ENCODE assay signal across 1 cellular context in the genomic region with DNA sequence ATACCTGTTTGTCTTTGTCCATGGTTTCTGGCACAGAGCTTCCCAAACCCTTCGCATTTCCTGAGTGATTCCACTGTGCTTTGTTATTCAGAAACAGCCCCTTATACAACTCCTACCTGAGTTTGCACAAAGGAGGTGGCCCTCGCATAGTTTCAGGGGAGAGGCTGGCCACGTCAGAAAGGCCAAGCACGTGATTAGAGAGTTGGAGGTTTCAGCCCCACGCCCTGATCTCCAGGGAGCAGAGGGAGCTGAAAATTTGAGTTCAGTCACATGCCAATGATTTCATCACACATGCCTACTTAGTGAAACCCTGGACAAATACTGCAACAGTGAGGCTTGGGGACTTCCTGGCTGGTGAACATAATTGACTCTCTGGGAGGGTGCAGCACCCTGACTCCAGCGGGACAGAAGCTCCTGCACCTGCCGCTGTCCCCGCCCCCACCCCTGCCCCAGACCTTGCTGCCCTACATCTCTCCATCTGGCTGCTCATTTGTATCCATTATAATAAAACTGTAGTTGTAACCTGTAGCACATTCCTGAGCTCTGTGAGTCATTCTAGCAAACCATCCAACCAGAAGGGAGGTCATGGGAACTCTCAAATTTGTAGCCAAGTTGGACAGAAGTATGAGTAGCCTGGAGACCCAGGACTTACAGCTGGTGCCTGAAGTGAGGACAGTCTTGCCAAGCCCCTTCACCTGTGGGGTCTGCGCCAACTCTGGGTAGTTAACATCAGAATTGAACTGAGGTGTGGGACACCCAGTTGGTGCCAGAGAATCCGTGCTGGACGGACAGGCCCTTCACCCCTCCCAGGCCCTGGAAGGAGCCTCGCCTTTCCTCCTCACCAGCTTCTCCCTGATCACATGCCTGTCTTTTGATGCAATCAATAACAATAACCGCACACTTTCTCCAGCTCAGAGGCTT.
TF ChIP-seq lines count a peak whose summit lies in the region.

No MANE protein-coding gene starts in this region.

TF ChIP-seq in HepG2, 621 proteins besides CTCF, POLR2A, EP300 and RAD21 (continued from another document and continues in another):
- TF ChIP-seq, protein P1, sequence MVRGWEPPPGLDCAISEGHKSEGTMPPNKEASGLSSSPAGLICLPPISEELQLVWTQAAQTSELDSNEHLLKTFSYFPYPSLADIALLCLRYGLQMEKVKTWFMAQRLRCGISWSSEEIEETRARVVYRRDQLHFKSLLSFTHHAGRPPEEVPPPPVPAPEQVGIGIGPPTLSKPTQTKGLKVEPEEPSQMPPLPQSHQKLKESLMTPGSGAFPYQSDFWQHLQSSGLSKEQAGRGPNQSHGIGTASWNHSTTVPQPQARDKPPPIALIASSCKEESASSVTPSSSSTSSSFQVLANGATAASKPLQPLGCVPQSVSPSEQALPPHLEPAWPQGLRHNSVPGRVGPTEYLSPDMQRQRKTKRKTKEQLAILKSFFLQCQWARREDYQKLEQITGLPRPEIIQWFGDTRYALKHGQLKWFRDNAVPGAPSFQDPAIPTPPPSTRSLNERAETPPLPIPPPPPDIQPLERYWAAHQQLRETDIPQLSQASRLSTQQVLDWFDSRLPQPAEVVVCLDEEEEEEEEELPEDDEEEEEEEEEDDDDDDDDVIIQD (CRISPR knock-in tag; IDR thresholded peaks at IDR 0.05; ENCODE audit: low read depth) = no peak
- TF ChIP-seq FOXM1 (CRISPR knock-in tag; IDR thresholded peaks at IDR 0.05) = no peak
- TF ChIP-seq HNRNPUL1 (IDR thresholded peaks at IDR 0.05; ENCODE audit: low read depth, low read length) = no peak
- no peak for TF ChIP-seq HOXA3 (CRISPR knock-in tag; IDR thresholded peaks at IDR 0.05)
- TF ChIP-seq SMAD1 (CRISPR knock-in tag; IDR thresholded peaks at IDR 0.05; ENCODE audit: borderline replicate concordance, low read depth) = no peak
- no peak for TF ChIP-seq GATA4 (IDR thresholded peaks at IDR 0.05; ENCODE audit: borderline replicate concordance, low read depth)
- no peak for TF ChIP-seq HNF4G (IDR thresholded peaks at IDR 0.05; ENCODE audit: borderline replicate concordance, low read depth, low read length)
- no peak for TF ChIP-seq HNF4G (CRISPR knock-in tag; IDR thresholded peaks at IDR 0.05; ENCODE audit: borderline replicate concordance, low read depth)
- no peak for TF ChIP-seq ZNF616 (CRISPR knock-in tag; IDR thresholded peaks at IDR 0.05; ENCODE audit: low read depth)
- no peak for TF ChIP-seq ZFP41 (CRISPR knock-in tag; IDR thresholded peaks at IDR 0.05; ENCODE audit: borderline replicate concordance)
- no peak for TF ChIP-seq SOX6 (IDR thresholded peaks at IDR 0.05)
- peak; percentile 52; the same call in 1 of the 2 replicates for TF ChIP-seq SOX6 (CRISPR knock-in tag; IDR thresholded peaks at IDR 0.05)
- no peak for TF ChIP-seq ISL2 (CRISPR knock-in tag; IDR thresholded peaks at IDR 0.05)
- TF ChIP-seq SNRNP70 (IDR thresholded peaks at IDR 0.05; ENCODE audit: low read depth, low read length) = no peak
- TF ChIP-seq, protein P2, sequence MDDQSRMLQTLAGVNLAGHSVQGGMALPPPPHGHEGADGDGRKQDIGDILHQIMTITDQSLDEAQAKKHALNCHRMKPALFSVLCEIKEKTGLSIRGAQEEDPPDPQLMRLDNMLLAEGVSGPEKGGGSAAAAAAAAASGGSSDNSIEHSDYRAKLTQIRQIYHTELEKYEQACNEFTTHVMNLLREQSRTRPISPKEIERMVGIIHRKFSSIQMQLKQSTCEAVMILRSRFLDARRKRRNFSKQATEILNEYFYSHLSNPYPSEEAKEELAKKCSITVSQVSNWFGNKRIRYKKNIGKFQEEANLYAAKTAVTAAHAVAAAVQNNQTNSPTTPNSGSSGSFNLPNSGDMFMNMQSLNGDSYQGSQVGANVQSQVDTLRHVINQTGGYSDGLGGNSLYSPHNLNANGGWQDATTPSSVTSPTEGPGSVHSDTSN (CRISPR knock-in tag; IDR thresholded peaks at IDR 0.05; ENCODE audit: borderline replicate concordance) = no peak
- TF ChIP-seq, protein P3, sequence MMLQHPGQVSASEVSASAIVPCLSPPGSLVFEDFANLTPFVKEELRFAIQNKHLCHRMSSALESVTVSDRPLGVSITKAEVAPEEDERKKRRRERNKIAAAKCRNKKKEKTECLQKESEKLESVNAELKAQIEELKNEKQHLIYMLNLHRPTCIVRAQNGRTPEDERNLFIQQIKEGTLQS (CRISPR knock-in tag; IDR thresholded peaks at IDR 0.05) = peak; percentile 41; the same call in 1 of the 2 replicates
- TF ChIP-seq ZNF12 (CRISPR knock-in tag; IDR thresholded peaks at IDR 0.05) = no peak
- TF ChIP-seq NBN (conservative IDR thresholded peaks at IDR 0.05) = no peak
- no peak for TF ChIP-seq MAFK (conservative IDR thresholded peaks at IDR 0.05 in 1 of 2, IDR thresholded peaks at IDR 0.05 in 1 of 2; ENCODE audit: low read length in 2 of 2)
- no peak for TF ChIP-seq ZNF101 (CRISPR knock-in tag; IDR thresholded peaks at IDR 0.05; ENCODE audit: borderline replicate concordance, low read depth)
- TF ChIP-seq ZNF282 (IDR thresholded peaks at IDR 0.05; ENCODE audit: partially characterized antibody) = no peak
- peak; percentile 36; the same call in 1 of the 2 replicates for TF ChIP-seq NCOA2 (CRISPR knock-in tag; IDR thresholded peaks at IDR 0.05)
- TF ChIP-seq RBAK (CRISPR knock-in tag; IDR thresholded peaks at IDR 0.05) = no peak
- peak; percentile 62 for TF ChIP-seq GATAD2A (CRISPR knock-in tag; IDR thresholded peaks at IDR 0.05)
- TF ChIP-seq, protein P4, sequence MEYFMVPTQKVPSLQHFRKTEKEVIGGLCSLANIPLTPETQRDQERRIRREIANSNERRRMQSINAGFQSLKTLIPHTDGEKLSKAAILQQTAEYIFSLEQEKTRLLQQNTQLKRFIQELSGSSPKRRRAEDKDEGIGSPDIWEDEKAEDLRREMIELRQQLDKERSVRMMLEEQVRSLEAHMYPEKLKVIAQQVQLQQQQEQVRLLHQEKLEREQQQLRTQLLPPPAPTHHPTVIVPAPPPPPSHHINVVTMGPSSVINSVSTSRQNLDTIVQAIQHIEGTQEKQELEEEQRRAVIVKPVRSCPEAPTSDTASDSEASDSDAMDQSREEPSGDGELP (IDR thresholded peaks at IDR 0.05; ENCODE audit: borderline replicate concordance, low read depth) = no peak
- no peak for TF ChIP-seq KMT2A (CRISPR knock-in tag; IDR thresholded peaks at IDR 0.05)
- TF ChIP-seq RARA (CRISPR knock-in tag; IDR thresholded peaks at IDR 0.05) = peak; percentile 16; the same call in 1 of the 2 replicates
- TF ChIP-seq, protein P5, sequence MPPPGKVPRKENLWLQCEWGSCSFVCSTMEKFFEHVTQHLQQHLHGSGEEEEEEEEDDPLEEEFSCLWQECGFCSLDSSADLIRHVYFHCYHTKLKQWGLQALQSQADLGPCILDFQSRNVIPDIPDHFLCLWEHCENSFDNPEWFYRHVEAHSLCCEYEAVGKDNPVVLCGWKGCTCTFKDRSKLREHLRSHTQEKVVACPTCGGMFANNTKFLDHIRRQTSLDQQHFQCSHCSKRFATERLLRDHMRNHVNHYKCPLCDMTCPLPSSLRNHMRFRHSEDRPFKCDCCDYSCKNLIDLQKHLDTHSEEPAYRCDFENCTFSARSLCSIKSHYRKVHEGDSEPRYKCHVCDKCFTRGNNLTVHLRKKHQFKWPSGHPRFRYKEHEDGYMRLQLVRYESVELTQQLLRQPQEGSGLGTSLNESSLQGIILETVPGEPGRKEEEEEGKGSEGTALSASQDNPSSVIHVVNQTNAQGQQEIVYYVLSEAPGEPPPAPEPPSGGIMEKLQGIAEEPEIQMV (CRISPR knock-in tag; IDR thresholded peaks at IDR 0.05; ENCODE audit: low read depth) = no peak
- TF ChIP-seq DPF2 (CRISPR knock-in tag; IDR thresholded peaks at IDR 0.05; ENCODE audit: borderline replicate concordance, low read depth) = no peak
- TF ChIP-seq THYN1 (CRISPR knock-in tag; IDR thresholded peaks at IDR 0.05; ENCODE audit: borderline replicate concordance, low read depth) = no peak
- no peak for TF ChIP-seq PRMT3 (CRISPR knock-in tag; IDR thresholded peaks at IDR 0.05; ENCODE audit: borderline replicate concordance, low read depth)
- no peak for TF ChIP-seq ZBTB7B (CRISPR knock-in tag; IDR thresholded peaks at IDR 0.05)
- TF ChIP-seq MBD4 (IDR thresholded peaks at IDR 0.05; ENCODE audit: borderline replicate concordance, low read length) = no peak
- TF ChIP-seq ZNF644 (CRISPR knock-in tag; IDR thresholded peaks at IDR 0.05; ENCODE audit: low read depth) = no peak; the same call in 1 of the 2 replicates
- no peak for TF ChIP-seq FOXK1 (CRISPR knock-in tag; IDR thresholded peaks at IDR 0.05; ENCODE audit: borderline replicate concordance, low read depth)
- TF ChIP-seq DR1 (CRISPR knock-in tag; IDR thresholded peaks at IDR 0.05) = no peak
- no peak for TF ChIP-seq ZSCAN31 (CRISPR knock-in tag; IDR thresholded peaks at IDR 0.05; ENCODE audit: low read depth)
- no peak for TF ChIP-seq XBP1 (CRISPR knock-in tag; IDR thresholded peaks at IDR 0.05)
- TF ChIP-seq MED1 (CRISPR knock-in tag; IDR thresholded peaks at IDR 0.05) = no peak
- TF ChIP-seq ZNF562 (CRISPR knock-in tag; IDR thresholded peaks at IDR 0.05; ENCODE audit: borderline replicate concordance) = no peak
- TF ChIP-seq ZNF264 (CRISPR knock-in tag; IDR thresholded peaks at IDR 0.05) = no peak
- no peak for TF ChIP-seq JUND (CRISPR knock-in tag; IDR thresholded peaks at IDR 0.05)
- no peak for TF ChIP-seq TAF15 (IDR thresholded peaks at IDR 0.05; ENCODE audit: low read depth, low read length, poor library complexity, severe bottlenecking)
- TF ChIP-seq EEA1 (CRISPR knock-in tag; IDR thresholded peaks at IDR 0.05; ENCODE audit: borderline replicate concordance) = no peak
- 0 out of 2 replicates have a peak, but pooled peaks have one; percentile 22 for TF ChIP-seq ZBTB7A (CRISPR knock-in tag; IDR thresholded peaks at IDR 0.05)
- TF ChIP-seq ZNF530 (CRISPR knock-in tag; IDR thresholded peaks at IDR 0.05; ENCODE audit: low read depth) = no peak
- TF ChIP-seq ZNF44 (CRISPR knock-in tag; IDR thresholded peaks at IDR 0.05) = no peak
- TF ChIP-seq ZNF841 (CRISPR knock-in tag; IDR thresholded peaks at IDR 0.05; ENCODE audit: borderline replicate concordance) = no peak
- TF ChIP-seq ZMYM3 (CRISPR knock-in tag; IDR thresholded peaks at IDR 0.05) = no peak
- TF ChIP-seq ZNF263 (CRISPR knock-in tag; IDR thresholded peaks at IDR 0.05) = no peak
- TF ChIP-seq ZSCAN12 (CRISPR knock-in tag; IDR thresholded peaks at IDR 0.05) = no peak
- no peak for TF ChIP-seq ZNF556 (CRISPR knock-in tag; IDR thresholded peaks at IDR 0.05; ENCODE audit: borderline replicate concordance)
- TF ChIP-seq, protein P6, sequence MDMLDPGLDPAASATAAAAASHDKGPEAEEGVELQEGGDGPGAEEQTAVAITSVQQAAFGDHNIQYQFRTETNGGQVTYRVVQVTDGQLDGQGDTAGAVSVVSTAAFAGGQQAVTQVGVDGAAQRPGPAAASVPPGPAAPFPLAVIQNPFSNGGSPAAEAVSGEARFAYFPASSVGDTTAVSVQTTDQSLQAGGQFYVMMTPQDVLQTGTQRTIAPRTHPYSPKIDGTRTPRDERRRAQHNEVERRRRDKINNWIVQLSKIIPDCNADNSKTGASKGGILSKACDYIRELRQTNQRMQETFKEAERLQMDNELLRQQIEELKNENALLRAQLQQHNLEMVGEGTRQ (IDR thresholded peaks at IDR 0.05; ENCODE audit: low read depth, low read length) = peak; percentile 73
- TF ChIP-seq, protein P6 (CRISPR knock-in tag; IDR thresholded peaks at IDR 0.05; ENCODE audit: borderline replicate concordance) = peak; percentile 32; the same call in 1 of the 2 replicates
- no peak for TF ChIP-seq ZSCAN20 (CRISPR knock-in tag; IDR thresholded peaks at IDR 0.05; ENCODE audit: borderline replicate concordance)
- TF ChIP-seq, protein P7, sequence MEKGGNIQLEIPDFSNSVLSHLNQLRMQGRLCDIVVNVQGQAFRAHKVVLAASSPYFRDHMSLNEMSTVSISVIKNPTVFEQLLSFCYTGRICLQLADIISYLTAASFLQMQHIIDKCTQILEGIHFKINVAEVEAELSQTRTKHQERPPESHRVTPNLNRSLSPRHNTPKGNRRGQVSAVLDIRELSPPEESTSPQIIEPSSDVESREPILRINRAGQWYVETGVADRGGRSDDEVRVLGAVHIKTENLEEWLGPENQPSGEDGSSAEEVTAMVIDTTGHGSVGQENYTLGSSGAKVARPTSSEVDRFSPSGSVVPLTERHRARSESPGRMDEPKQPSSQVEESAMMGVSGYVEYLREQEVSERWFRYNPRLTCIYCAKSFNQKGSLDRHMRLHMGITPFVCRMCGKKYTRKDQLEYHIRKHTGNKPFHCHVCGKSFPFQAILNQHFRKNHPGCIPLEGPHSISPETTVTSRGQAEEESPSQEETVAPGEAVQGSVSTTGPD (CRISPR knock-in tag; IDR thresholded peaks at IDR 0.05) = no peak
- TF ChIP-seq, protein P8, sequence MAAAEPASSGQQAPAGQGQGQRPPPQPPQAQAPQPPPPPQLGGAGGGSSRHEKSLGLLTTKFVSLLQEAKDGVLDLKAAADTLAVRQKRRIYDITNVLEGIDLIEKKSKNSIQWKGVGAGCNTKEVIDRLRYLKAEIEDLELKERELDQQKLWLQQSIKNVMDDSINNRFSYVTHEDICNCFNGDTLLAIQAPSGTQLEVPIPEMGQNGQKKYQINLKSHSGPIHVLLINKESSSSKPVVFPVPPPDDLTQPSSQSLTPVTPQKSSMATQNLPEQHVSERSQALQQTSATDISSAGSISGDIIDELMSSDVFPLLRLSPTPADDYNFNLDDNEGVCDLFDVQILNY (CRISPR knock-in tag; conservative IDR thresholded peaks at IDR 0.05) = no peak
- no peak for TF ChIP-seq ZNF383 (CRISPR knock-in tag; IDR thresholded peaks at IDR 0.05; ENCODE audit: borderline replicate concordance)
- TF ChIP-seq, protein P9, sequence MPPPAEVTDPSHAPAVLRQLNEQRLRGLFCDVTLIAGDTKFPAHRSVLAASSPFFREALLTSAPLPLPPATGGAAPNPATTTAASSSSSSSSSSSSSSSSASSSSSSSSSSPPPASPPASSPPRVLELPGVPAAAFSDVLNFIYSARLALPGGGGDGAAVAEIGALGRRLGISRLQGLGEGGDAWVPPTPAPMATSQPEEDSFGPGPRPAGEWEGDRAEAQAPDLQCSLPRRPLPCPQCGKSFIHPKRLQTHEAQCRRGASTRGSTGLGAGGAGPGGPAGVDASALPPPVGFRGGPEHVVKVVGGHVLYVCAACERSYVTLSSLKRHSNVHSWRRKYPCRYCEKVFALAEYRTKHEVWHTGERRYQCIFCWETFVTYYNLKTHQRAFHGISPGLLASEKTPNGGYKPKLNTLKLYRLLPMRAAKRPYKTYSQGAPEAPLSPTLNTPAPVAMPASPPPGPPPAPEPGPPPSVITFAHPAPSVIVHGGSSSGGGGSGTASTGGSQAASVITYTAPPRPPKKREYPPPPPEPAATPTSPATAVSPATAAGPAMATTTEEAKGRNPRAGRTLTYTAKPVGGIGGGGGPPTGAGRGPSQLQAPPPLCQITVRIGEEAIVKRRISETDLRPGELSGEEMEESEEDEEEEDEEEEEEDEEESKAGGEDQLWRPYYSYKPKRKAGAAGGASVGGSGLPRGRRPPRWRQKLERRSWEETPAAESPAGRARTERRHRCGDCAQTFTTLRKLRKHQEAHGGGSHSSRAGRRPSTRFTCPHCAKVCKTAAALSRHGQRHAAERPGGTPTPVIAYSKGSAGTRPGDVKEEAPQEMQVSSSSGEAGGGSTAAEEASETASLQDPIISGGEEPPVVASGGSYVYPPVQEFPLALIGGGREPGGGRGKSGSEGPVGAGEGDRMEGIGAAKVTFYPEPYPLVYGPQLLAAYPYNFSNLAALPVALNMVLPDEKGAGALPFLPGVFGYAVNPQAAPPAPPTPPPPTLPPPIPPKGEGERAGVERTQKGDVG (CRISPR knock-in tag; IDR thresholded peaks at IDR 0.05; ENCODE audit: borderline replicate concordance) = no peak
